18 cellular contexts compared by ENCODE assay signal in the genomic region with DNA sequence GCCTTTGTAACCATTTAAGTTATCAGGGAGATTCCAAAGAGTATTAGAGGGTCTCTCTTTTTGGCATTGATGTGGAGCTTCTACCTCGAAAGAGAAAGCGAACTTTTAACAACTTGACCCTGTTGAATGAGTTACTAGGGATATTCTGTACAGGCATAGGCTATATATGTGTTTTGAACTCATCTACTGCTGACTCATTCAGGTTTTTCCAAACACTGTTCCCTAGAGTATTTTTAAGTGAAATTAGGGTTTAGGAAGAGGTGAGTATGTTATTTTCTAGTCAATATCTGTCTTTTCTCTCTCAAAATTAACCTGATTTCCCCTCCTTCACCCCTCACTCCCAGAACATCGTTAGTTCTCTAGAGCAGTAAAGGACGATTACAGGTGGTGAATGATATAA. TPM values are rescaled to one million over a fixed set of nuclear protein-coding genes. Genes with fewer than 3 reads are reported as not detected.
DNase-seq lines count a peak whose midpoint lies in the region; ATAC-seq, FAIRE-seq and TF ChIP-seq lines count a peak whose summit lies in the region.
"Had no signal": no experiment of that assay in that cellular context is flagged by ENCODE, and none has a peak within 500 bp of the region (broad histone marks: within the 10 kb centered on the region; RNA-seq: fewer than 3 reads in every experiment).

No MANE protein-coding gene starts in this region.

- TF ChIP-seq POLR2A in HepG2 (IDR thresholded peaks at IDR 0.05; ENCODE audit: insufficient read depth in 1 of 2, low read depth in 2 of 2, low read length in 2 of 2), result no peak

- H3K27me3 ChIP-seq in BLaER1 (peaks cover 25% of the 10 kb centered on the region), Loucy (ENCODE audit: insufficient read depth, low read length, poor library complexity, severe bottlenecking) (peaks cover 7% of the 10 kb centered on the region), hepatocyte (no peaks in the 10 kb centered on the region), smooth muscle cell (ENCODE audit: low read depth) (no peaks in the 10 kb centered on the region), HepG2 (ENCODE audit: control insufficient read depth in 1 of 2, insufficient read depth in 2 of 2, low read length in 2 of 2) (no peaks in the 10 kb centered on the region; a peak in 1 of 5 replicates)
- H3K27me3 ChIP-seq: breast epithelium, right lobe of liver had no signal

- TF ChIP-seq RAD21 in HepG2 (CRISPR knock-in tag; IDR thresholded peaks at IDR 0.05), result no peak

- in situ Hi-C loops in HepG2 (cut with HindIII; ENCODE audit: extremely low pct_ligation_motif_present, low pct_unique_long_range_greater_than_20kb), result loop anchor here (10.0 kb wide), 1 partner anchor 152 kb away; no protein-coding TSS in a partner anchor

- intact Hi-C loops in HepG2 (cut with micrococcal nuclease; ENCODE audit: unreplicated experiment), result loop anchor here (5.0 kb wide), 2 partner anchors 94 to 154 kb away; no protein-coding TSS in a partner anchor

- H3K9me3 ChIP-seq in BLaER1 (peaks cover 8% of the 10 kb centered on the region), Loucy (ENCODE audit: insufficient read depth, low read depth, low read length) (no peaks in the 10 kb centered on the region; the same call in 1 of the 2 replicates), hepatocyte (ENCODE audit: low read depth) (no peaks in the 10 kb centered on the region), smooth muscle cell (replicated peaks; ENCODE audit: low read depth) (no peaks in the 10 kb centered on the region), HepG2 (ENCODE audit: low read length) (peaks cover 9% of the 10 kb centered on the region; the same call in 1 of the 2 replicates)
- H3K9me3 ChIP-seq: breast epithelium, right lobe of liver had no signal

- peak overlapping the region; percentile 98 for H3K4me2 ChIP-seq in BLaER1
- peak overlapping the region; percentile 91 for H3K4me2 ChIP-seq in Loucy (ENCODE audit: low read depth, low read length, poor library complexity, severe bottlenecking)
- H3K4me2 ChIP-seq in hepatocyte, result peak overlapping the region; percentile 98
- H3K4me2 ChIP-seq in smooth muscle cell, result peak overlapping the region; percentile 92
- no peak overlapping the region for H3K4me2 ChIP-seq in HepG2 (ENCODE audit: low read depth, low read length)

- POLR2A ChIA-PET in HepG2 (lab: Yijun Ruan, JAX), result interaction anchor here (1.1 kb wide), 1 partner anchor 13 kb away, joined by 3 read pairs; no protein-coding TSS in a partner anchor

- no peak overlapping the region for H2AFZ ChIP-seq in Loucy (ENCODE audit: low read length)
- no peak overlapping the region for H2AFZ ChIP-seq in hepatocyte
- no peak overlapping the region for H2AFZ ChIP-seq in smooth muscle cell (ENCODE audit: low read depth)
- H2AFZ ChIP-seq in HepG2 (ENCODE audit: low read length), result no peak overlapping the region

- DNase-seq in hepatocyte (ENCODE audit: low spot score) (no peak), smooth muscle cell (lab: John Stamatoyannopoulos, UW; ENCODE audit: unreplicated experiment) (no peak), NCI-H1436 treated with DMSO at 0.1 percent for 48 hours (lab: John Stamatoyannopoulos, UW) (no peak), HepG2 (ENCODE audit: low spot score) (no peak)
- DNase-seq: activated gamma-delta T cell; DMS153; effector memory CD4-positive, alpha-beta T cell; NCI-H1092; NCI-H187 treated with DMSO at 0.1 percent for 48 hours; NCI-H526 treated with DMSO at 0.1 percent for 48 hours; right lobe of liver; T-helper 17 cell had no signal

- FAIRE-seq in HepG2 (lab: Jason Lieb, UNC), result no peak

- no peak for ATAC-seq in GM19328 (IDR thresholded peaks at IDR 0.05; ENCODE audit: unreplicated experiment)
- no peak for ATAC-seq in HG03095 (IDR thresholded peaks at IDR 0.05; ENCODE audit: unreplicated experiment)
- ATAC-seq in HepG2, result no peak
- ATAC-seq: activated CD4-positive, alpha-beta T cell treated with anti-CD3 and anti-CD28 coated beads for 36 hours; T-helper 17 cell had no signal

- peaks cover 10% of the 10 kb centered on the region; the same call in 1 of the 2 replicates for H4K20me1 ChIP-seq in BLaER1
- no peaks in the 10 kb centered on the region for H4K20me1 ChIP-seq in Loucy (ENCODE audit: insufficient read depth, low read length, poor library complexity, severe bottlenecking)
- peaks cover 5% of the 10 kb centered on the region for H4K20me1 ChIP-seq in hepatocyte (ENCODE audit: insufficient read depth, poor library complexity, severe bottlenecking)
- H4K20me1 ChIP-seq in smooth muscle cell (ENCODE audit: low read depth), result no peaks in the 10 kb centered on the region
- H4K20me1 ChIP-seq in HepG2 (ENCODE audit: insufficient read depth, low read length), result no peaks in the 10 kb centered on the region

- H3F3A ChIP-seq in Loucy (ENCODE audit: low read depth), result no peaks in the 10 kb centered on the region
- H3F3A ChIP-seq in smooth muscle cell (ENCODE audit: low read depth), result peaks cover 7% of the 10 kb centered on the region

- H3K27ac ChIP-seq in BLaER1, result no peak overlapping the region
- no peak overlapping the region for H3K27ac ChIP-seq in hepatocyte
- H3K27ac ChIP-seq in smooth muscle cell (ENCODE audit: low read depth), result no peak overlapping the region
- no peak overlapping the region for H3K27ac ChIP-seq in HepG2 (ENCODE audit: extremely low read length, insufficient read depth, low read length)
- H3K27ac ChIP-seq: right lobe of liver had no signal

- H3K9ac ChIP-seq in BLaER1 (no peak overlapping the region), Loucy (ENCODE audit: low read depth, low read length, poor library complexity, severe bottlenecking) (no peak overlapping the region), smooth muscle cell (ENCODE audit: low read depth) (no peak overlapping the region), HepG2 (ENCODE audit: insufficient read depth, low read depth, low read length) (no peak overlapping the region)

- 79% methylated on average over 4 of the region's 4 CpGs for WGBS in hepatocyte (ENCODE audit: low lambda C conversion rate, missing lambda C conversion rate)
- WGBS in smooth muscle cell (ENCODE audit: low lambda C conversion rate), result 92% methylated on average over 4 of the region's 4 CpGs
- 95% methylated on average over 4 of the region's 4 CpGs for WGBS in HepG2 (ENCODE audit: low lambda C conversion rate)

- H3K79me2 ChIP-seq in Loucy (ENCODE audit: insufficient read depth, low read length), result no peaks in the 10 kb centered on the region
- peaks cover 65% of the 10 kb centered on the region for H3K79me2 ChIP-seq in hepatocyte
- peaks cover 66% of the 10 kb centered on the region for H3K79me2 ChIP-seq in smooth muscle cell (ENCODE audit: low read depth)
- peaks cover 16% of the 10 kb centered on the region for H3K79me2 ChIP-seq in HepG2 (ENCODE audit: insufficient read depth, low read length)

- H3K4me3 ChIP-seq in BLaER1 (no peak overlapping the region), Loucy (ENCODE audit: low read length, poor library complexity, severe bottlenecking) (peak overlapping the region; percentile 94), hepatocyte (no peak overlapping the region), smooth muscle cell (no peak overlapping the region), HepG2 (replicated peaks in 1 of 3; ENCODE audit: insufficient read depth in 1 of 3, low read depth in 2 of 3, low read length in 3 of 3) (no peak overlapping the region)
- H3K4me3 ChIP-seq: right lobe of liver had no signal

- no peaks in the 10 kb centered on the region for H3K36me3 ChIP-seq in BLaER1
- no peaks in the 10 kb centered on the region for H3K36me3 ChIP-seq in Loucy (ENCODE audit: insufficient read depth, low read length)
- H3K36me3 ChIP-seq in hepatocyte (replicated peaks; ENCODE audit: insufficient read depth, low read depth), result no peaks in the 10 kb centered on the region
- H3K36me3 ChIP-seq in smooth muscle cell (ENCODE audit: low read depth), result no peaks in the 10 kb centered on the region
- H3K36me3 ChIP-seq in HepG2 (replicated peaks in 1 of 2; ENCODE audit: control insufficient read depth in 1 of 2, insufficient read depth in 2 of 2, low read length in 2 of 2), result no peaks in the 10 kb centered on the region; a peak in 1 of 5 replicates
- H3K36me3 ChIP-seq: breast epithelium, right lobe of liver had no signal

- H3K4me1 ChIP-seq in BLaER1 (peaks cover 20% of the 10 kb centered on the region), Loucy (ENCODE audit: insufficient read depth, low read length, poor library complexity, severe bottlenecking) (peaks cover 21% of the 10 kb centered on the region), hepatocyte (ENCODE audit: insufficient read depth) (no peaks in the 10 kb centered on the region), smooth muscle cell (ENCODE audit: low read depth) (peaks cover 5% of the 10 kb centered on the region), HepG2 (ENCODE audit: insufficient read depth, low read length) (peaks cover 38% of the 10 kb centered on the region)
- H3K4me1 ChIP-seq: breast epithelium, right lobe of liver had no signal

- CTCF ChIA-PET in HepG2 (lab: Yijun Ruan, JAX; ENCODE audit: low intra/inter-chr PET ratio, low total read pairs), result no interaction called here

- H3K9me2 ChIP-seq in Loucy (replicated peaks; ENCODE audit: low read depth, low read length) (no peaks in the 10 kb centered on the region), hepatocyte (replicated peaks; ENCODE audit: insufficient read depth) (no peaks in the 10 kb centered on the region)

- TF ChIP-seq CTCF in Loucy (conservative IDR thresholded peaks at IDR 0.05; ENCODE audit: low read length) (no peak), hepatocyte (IDR thresholded peaks at IDR 0.05; ENCODE audit: poor library complexity) (no peak), smooth muscle cell (IDR thresholded peaks at IDR 0.05; ENCODE audit: borderline replicate concordance, insufficient read depth, poor library complexity, severe bottlenecking) (no peak), HepG2 (CRISPR knock-in tag; IDR thresholded peaks at IDR 0.05) (no peak)

- BruUV-seq in HepG2 (replicated peaks; lab: Mats Ljungman, UMichigan), result no TSS peak

- TF ChIP-seq EP300 in HepG2 (IDR thresholded peaks at IDR 0.05; ENCODE audit: low read depth in 2 of 2, low read length in 2 of 2), result no peak
- no peak for TF ChIP-seq EP300 in HepG2 (CRISPR knock-in tag; IDR thresholded peaks at IDR 0.05; ENCODE audit: borderline replicate concordance)

RNA-seq across cellular contexts. Expression of gene TLN2, which starts 2.8 kb away (rescaled TPM):
- total RNA-seq in hepatocyte, result 16.2 and 19.8 TPM in 2 replicates
- polyA plus RNA-seq in hepatocyte, result 11.1 and 14.5 TPM in 2 replicates
- total RNA-seq in smooth muscle cell, result 13.0 and 15.8 TPM in 2 replicates
- polyA plus RNA-seq in smooth muscle cell, result 8.1 and 10.4 TPM in 2 replicates
- total RNA-seq in HepG2 (2016; rRNA removed; fragmentation: Illumina TruSeq; extraction: Trizol), result 13.7 and 14.7 TPM in 2 replicates
- total RNA-seq in HepG2 (2016; cell fraction: cytosol; rRNA removed; fragmentation: Illumina TruSeq; extraction: Trizol; ENCODE audit: low read depth), result 4.0 and 5.8 TPM in 2 replicates
- 13.6 and 14.7 TPM in 2 replicates for total RNA-seq in HepG2 (2016; cell fraction: insoluble cytoplasmic fraction; rRNA removed; fragmentation: Illumina TruSeq; extraction: Trizol)
- 6.9 and 9.1 TPM in 2 replicates for total RNA-seq in HepG2 (2016; cell fraction: membrane; rRNA removed; fragmentation: Illumina TruSeq; extraction: Trizol)
- 16.4 and 20.9 TPM in 2 replicates for total RNA-seq in HepG2 (2016; cell fraction: nucleus; rRNA removed; fragmentation: Illumina TruSeq; extraction: Trizol)
- polyA plus RNA-seq in HepG2 (2011; rRNA removed), result 3.3 TPM in 2 replicates
- polyA plus RNA-seq in HepG2 (2011; cell fraction: cytosol; rRNA removed), result 2.4 and 3.3 TPM in 2 replicates
- polyA plus RNA-seq in HepG2 (2011; cell fraction: nucleus; rRNA removed), result 5.7 and 8.0 TPM in 2 replicates
- polyA plus RNA-seq in HepG2 (2012), result 2.9 and 4.6 TPM in 2 replicates
- 1.0 and 1.7 TPM in 2 replicates for polyA plus RNA-seq in HepG2 (2016; cell fraction: cytosol; fragmentation: Illumina TruSeq; extraction: Trizol; ENCODE audit: low read depth)
- 8.1 and 11.4 TPM in 2 replicates for polyA plus RNA-seq in HepG2 (2016; cell fraction: insoluble cytoplasmic fraction; fragmentation: Illumina TruSeq; extraction: Trizol; ENCODE audit: low read depth)
- 1.0 and 1.5 TPM in 2 replicates for polyA plus RNA-seq in HepG2 (2016; cell fraction: membrane; fragmentation: Illumina TruSeq; extraction: Trizol; ENCODE audit: low read depth)
- 11.2 and 12.2 TPM in 2 replicates for polyA plus RNA-seq in HepG2 (2016; cell fraction: nucleus; fragmentation: Illumina TruSeq; extraction: Trizol; ENCODE audit: insufficient read depth, low read depth)
- 16.4 and 19.3 TPM in 2 replicates for polyA minus RNA-seq in HepG2 (2011; rRNA and poly(A)+ RNA removed; ENCODE audit: low replicate concordance)
- polyA minus RNA-seq in HepG2 (2011; cell fraction: cytosol; rRNA and poly(A)+ RNA removed), result 8.5 and 14.2 TPM in 2 replicates
- 20.0 and 21.4 TPM in 2 replicates for polyA minus RNA-seq in HepG2 (2011; cell fraction: nucleus; rRNA and poly(A)+ RNA removed)
